In the genomic region with DNA sequence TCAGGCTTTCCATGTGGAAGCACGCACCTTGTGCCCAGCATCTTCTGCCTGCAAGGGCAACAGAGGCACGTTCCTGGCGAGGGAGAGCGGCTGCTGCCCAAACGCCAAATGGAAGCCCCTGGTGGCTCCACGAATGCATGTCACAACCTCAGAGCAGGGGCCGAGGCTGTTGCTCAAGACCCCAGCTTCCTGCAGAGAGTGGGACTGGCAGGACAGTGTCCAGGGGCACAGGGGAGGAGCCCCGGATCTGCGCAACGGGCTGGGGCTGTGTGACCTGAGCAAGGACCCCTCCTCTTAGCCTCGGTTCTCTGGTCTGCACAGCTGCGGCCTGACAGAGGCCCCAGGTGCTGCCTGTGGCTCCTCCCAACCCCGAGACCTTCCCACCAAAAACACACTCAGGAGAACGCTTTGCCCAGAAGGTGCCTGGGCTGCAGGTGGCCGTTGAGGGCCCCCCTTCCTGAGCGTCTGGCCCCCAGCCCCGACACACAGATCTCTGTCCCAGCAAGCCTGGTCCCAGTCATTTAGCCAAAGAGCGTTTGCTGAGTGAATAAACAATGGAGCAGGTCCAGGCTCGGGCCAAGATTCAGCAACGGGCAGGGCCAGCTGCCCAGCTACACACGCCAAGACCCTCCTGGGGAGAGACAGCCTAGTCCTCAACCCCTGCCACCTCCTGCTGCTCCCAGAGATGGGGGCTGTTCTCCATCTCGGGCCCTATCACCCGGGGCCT, we compare ENCODE assay signal across 8 cellular contexts. TPM values are rescaled to one million over a fixed set of nuclear protein-coding genes. Genes with fewer than 3 reads are reported as not detected.
DNase-seq lines count a peak whose midpoint lies in the region; TF ChIP-seq lines count a peak whose summit lies in the region.

No MANE protein-coding gene starts in this region.

- peak overlapping the region; percentile 73 to 81 (median 81) for H3K4me3 ChIP-seq in breast epithelium

- TF ChIP-seq CTCF in breast epithelium (IDR thresholded peaks at IDR 0.05) (no peak), mesothelial cell of epicardium (IDR thresholded peaks at IDR 0.05; ENCODE audit: unreplicated experiment) (no peak)

- H3K36me3 Mint-ChIP-seq in IgD-negative memory B cell (no peaks in the 10 kb centered on the region), mesothelial cell of epicardium (no peaks in the 10 kb centered on the region)

- H3K36me3 ChIP-seq in breast epithelium, result no peaks in the 10 kb centered on the region

- peak overlapping the region in 3 of 4 donors; percentile 46 to 76 (median 70) for H3K4me3 Mint-ChIP-seq in IgD-negative memory B cell
- peak overlapping the region; percentile 58 for H3K4me3 Mint-ChIP-seq in mesothelial cell of epicardium

- H3K9me3 ChIP-seq in breast epithelium, result no peaks in the 10 kb centered on the region

- H3K27ac ChIP-seq in breast epithelium, result peak overlapping the region; percentile 81 to 82

- peaks cover 0 to 9% (median 8%) of the 10 kb centered on the region in 3 donors for H3K4me1 Mint-ChIP-seq in IgD-negative memory B cell
- peaks cover 22% of the 10 kb centered on the region for H3K4me1 Mint-ChIP-seq in mesothelial cell of epicardium

- intact Hi-C loops in breast epithelium (cut with DNase I; ENCODE audit: low total_unique reads), result no loop called here
- intact Hi-C loops in posterior vena cava (cut with DNase I), result no loop called here

- peak overlapping the region in 1 of 3 donors; percentile 57 for H3K27ac Mint-ChIP-seq in IgD-negative memory B cell
- H3K27ac Mint-ChIP-seq in mesothelial cell of epicardium, result no peak overlapping the region

- peak; percentile 22 for DNase-seq in ACHN
- DNase-seq in breast epithelium (ENCODE audit: low spot score in 2 of 2), result no peak
- no peak for DNase-seq in mesothelial cell of epicardium (ENCODE audit: low spot score in 2 of 2, unreplicated experiment in 2 of 2)
- no peak for DNase-seq in NCI-H187 (lab: John Stamatoyannopoulos, UW)
- no peak for DNase-seq in cerebellum (ENCODE audit: low spot score)
- no peak for DNase-seq in posterior vena cava (ENCODE audit: low spot score)
- DNase-seq in GOT3 (lab: John Stamatoyannopoulos, UW), result no peak

- H3K9me3 Mint-ChIP-seq in IgD-negative memory B cell (no peaks in the 10 kb centered on the region), mesothelial cell of epicardium (no peaks in the 10 kb centered on the region)

- no peak for TF ChIP-seq POLR2A in breast epithelium (IDR thresholded peaks at IDR 0.05)

- H3K27me3 ChIP-seq in breast epithelium, result no peaks in the 10 kb centered on the region

- H3K27me3 Mint-ChIP-seq in IgD-negative memory B cell, result no peaks in the 10 kb centered on the region
- H3K27me3 Mint-ChIP-seq in mesothelial cell of epicardium (ENCODE audit: low read depth), result peaks cover 4% of the 10 kb centered on the region

- H3K4me1 ChIP-seq in breast epithelium, result peaks cover 9 to 10% of the 10 kb centered on the region in 2 donors

- in situ Hi-C loops in ACHN (cut with HindIII; ENCODE audit: low pct_ligation_motif_present, low pct_unique_long_range_greater_than_20kb, low sequenced_read_pairs), result no loop called here

RNA-seq across cellular contexts. Expression of a gene that starts 1.2 kb away (rescaled TPM):
- not detected for polyA plus RNA-seq in IgD-negative memory B cell
- total RNA-seq in breast epithelium, result 10 to 100 TPM in 2 of 3 donors, 1 to 10 TPM in 1; 4.0 to 20.0 (median 15.8) TPM
- total RNA-seq in mesothelial cell of epicardium, result 18.5 to 21.1 TPM (median 18.9 TPM) in 3 replicates
- total RNA-seq in cerebellum, result 13.5 TPM
- 10 to 100 TPM; 33.3 to 38.5 TPM for total RNA-seq in posterior vena cava

RNA-seq across cellular contexts. Expression of a gene that starts 46.1 kb away (rescaled TPM):
- polyA plus RNA-seq in IgD-negative memory B cell, result 23.4 TPM
- total RNA-seq in breast epithelium (10 to 100 TPM; 27.5 to 32.1 (median 27.7) TPM), mesothelial cell of epicardium (141 to 163 TPM (median 149 TPM) in 3 replicates), cerebellum (31.7 TPM), posterior vena cava (10 to 100 TPM; 50.3 to 55.1 TPM)
